1 cellular context compared by ENCODE assay signal in the genomic region with DNA sequence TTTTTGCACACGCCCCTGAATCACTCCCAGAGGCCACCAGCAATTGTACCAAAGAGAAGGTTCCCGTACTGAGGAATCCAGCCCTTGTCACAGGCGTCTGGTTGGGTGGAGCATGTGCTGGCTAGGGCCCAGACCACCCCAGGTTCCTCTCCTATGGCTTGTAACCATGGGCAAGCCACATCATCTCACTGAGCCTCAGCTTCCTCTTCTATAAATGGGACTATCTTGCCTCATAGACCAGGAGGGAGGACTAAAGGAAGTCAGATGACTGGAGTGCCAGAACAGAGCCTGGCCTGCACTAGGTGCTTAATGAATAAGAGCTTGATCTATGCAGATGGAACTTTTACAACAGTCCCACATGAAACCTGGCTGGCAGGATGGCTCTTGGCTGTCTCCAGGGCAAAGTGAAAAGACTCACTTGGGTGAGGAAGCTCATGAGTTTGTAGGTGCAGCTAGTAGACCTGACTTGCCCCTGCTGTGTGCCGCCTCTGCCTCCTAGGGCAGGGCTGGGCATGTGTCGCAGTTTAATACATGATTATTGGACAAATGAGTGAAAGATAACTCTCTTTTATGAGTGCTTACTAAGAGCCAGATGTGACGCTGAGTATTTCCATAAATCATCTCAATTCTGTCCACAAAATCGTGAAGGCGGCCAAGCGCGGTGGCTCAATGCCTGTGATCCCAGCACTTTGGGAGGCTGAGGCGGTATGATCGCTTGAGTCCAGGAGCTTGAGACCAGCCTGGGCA.
A peak's percentile ranks its signal among the peaks of the same experiment; 100 is the strongest.
TF ChIP-seq lines count a peak whose summit lies in the region.

No MANE protein-coding gene starts in this region.

TF ChIP-seq in HEK293, 187 proteins besides CTCF, POLR2A, EP300 and RAD21 (continued from another document):
- TF ChIP-seq OSR2 (tag by site-specific recombination; IDR thresholded peaks at IDR 0.05) = peak; percentile 43; the same call in 1 of the 2 replicates
- TF ChIP-seq ZNF544 (tag by site-specific recombination; IDR thresholded peaks at IDR 0.05) = no peak
- TF ChIP-seq ZNF600 (tag by site-specific recombination; IDR thresholded peaks at IDR 0.05) = peak; percentile 73
- TF ChIP-seq GLIS1 (tag by site-specific recombination; IDR thresholded peaks at IDR 0.05) = peak; percentile 18; the same call in 1 of the 2 replicates
- TF ChIP-seq ZNF677 (tag by site-specific recombination; IDR thresholded peaks at IDR 0.05) = no peak
- TF ChIP-seq ZIC2 (tag by site-specific recombination; IDR thresholded peaks at IDR 0.05) = peak; percentile 45
- TF ChIP-seq, protein P1, sequence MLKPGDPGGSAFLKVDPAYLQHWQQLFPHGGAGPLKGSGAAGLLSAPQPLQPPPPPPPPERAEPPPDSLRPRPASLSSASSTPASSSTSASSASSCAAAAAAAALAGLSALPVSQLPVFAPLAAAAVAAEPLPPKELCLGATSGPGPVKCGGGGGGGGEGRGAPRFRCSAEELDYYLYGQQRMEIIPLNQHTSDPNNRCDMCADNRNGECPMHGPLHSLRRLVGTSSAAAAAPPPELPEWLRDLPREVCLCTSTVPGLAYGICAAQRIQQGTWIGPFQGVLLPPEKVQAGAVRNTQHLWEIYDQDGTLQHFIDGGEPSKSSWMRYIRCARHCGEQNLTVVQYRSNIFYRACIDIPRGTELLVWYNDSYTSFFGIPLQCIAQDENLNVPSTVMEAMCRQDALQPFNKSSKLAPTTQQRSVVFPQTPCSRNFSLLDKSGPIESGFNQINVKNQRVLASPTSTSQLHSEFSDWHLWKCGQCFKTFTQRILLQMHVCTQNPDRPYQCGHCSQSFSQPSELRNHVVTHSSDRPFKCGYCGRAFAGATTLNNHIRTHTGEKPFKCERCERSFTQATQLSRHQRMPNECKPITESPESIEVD (tag by site-specific recombination; IDR thresholded peaks at IDR 0.05) = peak; percentile 78
- TF ChIP-seq ZNF16 (tag by site-specific recombination; IDR thresholded peaks at IDR 0.05; ENCODE audit: low read depth) = no peak
